Comparison of ENCODE assay signal across 24 cellular contexts in the genomic region with DNA sequence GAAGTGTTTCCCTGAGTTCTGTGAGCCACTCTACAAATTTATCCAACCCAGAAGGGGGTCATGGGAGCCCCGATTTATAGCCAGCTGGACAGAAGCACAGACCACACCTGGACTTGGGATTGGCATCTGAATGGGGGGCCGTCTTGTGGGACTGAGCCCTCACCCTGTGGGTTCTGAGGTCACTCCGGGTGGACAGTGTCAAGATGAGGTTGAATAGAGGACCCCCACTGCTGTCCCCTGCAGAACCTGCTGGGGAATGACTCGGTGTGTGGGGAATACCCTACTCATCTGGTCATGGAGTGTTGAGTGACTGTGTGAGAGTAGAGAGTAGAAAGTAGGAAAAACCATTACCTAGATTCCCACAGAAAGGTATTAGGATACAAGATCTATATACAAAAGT.
DNase-seq lines count a peak whose midpoint lies in the region; ATAC-seq and TF ChIP-seq lines count a peak whose summit lies in the region.
"Had no signal": no experiment of that assay in that cellular context is flagged by ENCODE, and none has a peak within 500 bp of the region (broad histone marks: within the 10 kb centered on the region; RNA-seq: fewer than 3 reads in every experiment).

No MANE protein-coding gene starts in this region.

- POLR2A ChIA-PET in activated CD8-positive, alpha-beta T cell treated with anti-CD3 and anti-CD28 coated beads, Interleukin-2, amount 10 ng/mL, durations not matched to agents 7 days and 5 days (lab: Charles Lee), result no interaction called here

- ATAC-seq in natural killer cell (no peak), HG03175 (IDR thresholded peaks at IDR 0.05; ENCODE audit: unreplicated experiment) (no peak), HG03457 (IDR thresholded peaks at IDR 0.05; ENCODE audit: unreplicated experiment) (no peak)
- no peak for ATAC-seq in natural killer cell treated with Interleukin-12 subunit alpha and Interleukin-12 subunit beta and Interleukin-15 and Interleukin-18, amount 100 ng/mL, for 72 hours
- ATAC-seq in central memory CD8-positive, alpha-beta T cell (replicated peaks; ENCODE audit: extremely low read depth, poor library complexity, severe bottlenecking), result no peak
- ATAC-seq in activated CD8-positive, alpha-beta T cell treated with anti-CD3 and anti-CD28 coated beads, Interleukin-2, amount 10 ng/mL, durations not matched to agents 7 days and 5 days, result no peak
- ATAC-seq: effector memory CD8-positive, alpha-beta T cell; left cardiac atrium; stimulated activated naive CD8-positive, alpha-beta T cell treated with anti-CD3 and anti-CD28 coated beads, Interleukin-15, Interleukin-2, amounts not matched to agents 100 U/mL and 50 U/mL, for 24 hours had no signal

- no peaks in the 10 kb centered on the region for H3K4me1 ChIP-seq in sigmoid colon
- H3K4me1 ChIP-seq: colonic mucosa, parathyroid adenoma had no signal

- no peak for TF ChIP-seq POLR2A in sigmoid colon (IDR thresholded peaks at IDR 0.05)

- DNase-seq in natural killer cell (peak; percentile 5), sigmoid colon (peak; percentile 30)
- DNase-seq in natural killer cell treated with Interleukin-12 subunit alpha and Interleukin-12 subunit beta and Interleukin-15 and Interleukin-18, amount 100 ng/mL, for 72 hours (ENCODE audit: low spot score), result no peak
- DNase-seq in central memory CD8-positive, alpha-beta T cell (ENCODE audit: low spot score in 2 of 2), result peak in 1 of 2 donors; percentile 2
- DNase-seq in activated CD8-positive, alpha-beta T cell treated with anti-CD3 and anti-CD28 coated beads, Interleukin-2, amount 10 ng/mL, durations not matched to agents 7 days and 5 days, result no peak
- DNase-seq: activated CD4-positive, alpha-beta T cell treated with anti-CD3 and anti-CD28 coated beads, Interleukin-2, amount 50 U/mL, for 1 hour; activated naive CD4-positive, alpha-beta T cell treated with anti-CD3 and anti-CD28 coated beads, Interleukin-2, amount 50 U/mL, for 16 hours; colonic mucosa; effector memory CD8-positive, alpha-beta T cell; EL; erythroblast; hypothalamus; left cardiac atrium; NCI-H446 treated with DMSO at 0.1 percent for 48 hours; NCI-H82; retina; small intestine had no signal

- WGBS in sigmoid colon, 2 donors, result 86 to 87% methylated on average over 4 of the region's 4 CpGs

- no peak overlapping the region for H3K4me3 Mint-ChIP-seq in natural killer cell
- H3K4me3 Mint-ChIP-seq in natural killer cell treated with Interleukin-12 subunit alpha and Interleukin-12 subunit beta and Interleukin-15 and Interleukin-18, amount 100 ng/mL, for 72 hours, result no peak overlapping the region
- H3K4me3 Mint-ChIP-seq in central memory CD8-positive, alpha-beta T cell, result no peak overlapping the region
- no peak overlapping the region for H3K4me3 Mint-ChIP-seq in activated CD8-positive, alpha-beta T cell treated with anti-CD3 and anti-CD28 coated beads, Interleukin-2, amount 10 ng/mL, durations not matched to agents 7 days and 5 days
- H3K4me3 Mint-ChIP-seq: effector memory CD8-positive, alpha-beta T cell; IgD-negative memory B cell; memory B cell had no signal

- intact Hi-C loops in natural killer cell (cut with micrococcal nuclease) (no loop called here), sigmoid colon (cut with DNase I) (no loop called here)

- H3K4me3 ChIP-seq in sigmoid colon, result no peak overlapping the region
- H3K4me3 ChIP-seq: colonic mucosa, thoracic aorta had no signal

- peaks cover 5 to 28% of the 10 kb centered on the region in 2 donors for H3K4me1 Mint-ChIP-seq in natural killer cell
- H3K4me1 Mint-ChIP-seq in natural killer cell treated with Interleukin-12 subunit alpha and Interleukin-12 subunit beta and Interleukin-15 and Interleukin-18, amount 100 ng/mL, for 72 hours (ENCODE audit: low read depth in 2 of 2), result peaks cover 8 to 13% of the 10 kb centered on the region in 2 donors
- peaks cover 18% of the 10 kb centered on the region for H3K4me1 Mint-ChIP-seq in central memory CD8-positive, alpha-beta T cell
- peaks cover 10% of the 10 kb centered on the region for H3K4me1 Mint-ChIP-seq in activated CD8-positive, alpha-beta T cell treated with anti-CD3 and anti-CD28 coated beads, Interleukin-2, amount 10 ng/mL, durations not matched to agents 7 days and 5 days (ENCODE audit: low read depth)

- H3K27ac Mint-ChIP-seq in natural killer cell, result no peak overlapping the region
- H3K27ac Mint-ChIP-seq in natural killer cell treated with Interleukin-12 subunit alpha and Interleukin-12 subunit beta and Interleukin-15 and Interleukin-18, amount 100 ng/mL, for 72 hours, result no peak overlapping the region
- peak overlapping the region; percentile 58 for H3K27ac Mint-ChIP-seq in central memory CD8-positive, alpha-beta T cell (ENCODE audit: low read depth)
- no peak overlapping the region for H3K27ac Mint-ChIP-seq in activated CD8-positive, alpha-beta T cell treated with anti-CD3 and anti-CD28 coated beads, Interleukin-2, amount 10 ng/mL, durations not matched to agents 7 days and 5 days
- H3K27ac Mint-ChIP-seq: memory B cell had no signal

- no peaks in the 10 kb centered on the region for H3K36me3 ChIP-seq in sigmoid colon
- H3K36me3 ChIP-seq: colonic mucosa, thoracic aorta had no signal

- no peak overlapping the region for H3K27ac ChIP-seq in sigmoid colon
- H3K27ac ChIP-seq: colonic mucosa, parathyroid adenoma, thoracic aorta had no signal

- TF ChIP-seq CTCF in natural killer cell (IDR thresholded peaks at IDR 0.05) (no peak), sigmoid colon (IDR thresholded peaks at IDR 0.05) (no peak)

- TF ChIP-seq EP300 in sigmoid colon (IDR thresholded peaks at IDR 0.05), result no peak

- H3K9me3 ChIP-seq in sigmoid colon, result no peaks in the 10 kb centered on the region
- H3K9me3 ChIP-seq: colonic mucosa, thoracic aorta had no signal

- H3K9me3 Mint-ChIP-seq in natural killer cell, result peaks cover 0 to 3% of the 10 kb centered on the region in 2 donors
- H3K9me3 Mint-ChIP-seq in natural killer cell treated with Interleukin-12 subunit alpha and Interleukin-12 subunit beta and Interleukin-15 and Interleukin-18, amount 100 ng/mL, for 72 hours, result no peaks in the 10 kb centered on the region
- no peaks in the 10 kb centered on the region for H3K9me3 Mint-ChIP-seq in central memory CD8-positive, alpha-beta T cell
- H3K9me3 Mint-ChIP-seq in activated CD8-positive, alpha-beta T cell treated with anti-CD3 and anti-CD28 coated beads, Interleukin-2, amount 10 ng/mL, durations not matched to agents 7 days and 5 days (ENCODE audit: insufficient read depth), result peaks cover 12% of the 10 kb centered on the region
- H3K9me3 Mint-ChIP-seq: effector memory CD8-positive, alpha-beta T cell had no signal

- CTCF ChIA-PET in activated CD8-positive, alpha-beta T cell treated with anti-CD3 and anti-CD28 coated beads, Interleukin-2, amount 10 ng/mL, durations not matched to agents 7 days and 5 days (lab: Charles Lee), result interaction anchor here (1.6 kb wide), 1 partner anchor 131 kb away, joined by 6 read pairs; no protein-coding TSS in a partner anchor

- H3K27me3 ChIP-seq in sigmoid colon, result no peaks in the 10 kb centered on the region
- H3K27me3 ChIP-seq: colonic mucosa had no signal

- no peaks in the 10 kb centered on the region for H3K36me3 Mint-ChIP-seq in natural killer cell
- H3K36me3 Mint-ChIP-seq in natural killer cell treated with Interleukin-12 subunit alpha and Interleukin-12 subunit beta and Interleukin-15 and Interleukin-18, amount 100 ng/mL, for 72 hours, result no peaks in the 10 kb centered on the region
- peaks cover 3% of the 10 kb centered on the region for H3K36me3 Mint-ChIP-seq in central memory CD8-positive, alpha-beta T cell (ENCODE audit: insufficient read depth)
- H3K36me3 Mint-ChIP-seq in activated CD8-positive, alpha-beta T cell treated with anti-CD3 and anti-CD28 coated beads, Interleukin-2, amount 10 ng/mL, durations not matched to agents 7 days and 5 days (ENCODE audit: low read depth), result no peaks in the 10 kb centered on the region
- H3K36me3 Mint-ChIP-seq: IgD-negative memory B cell had no signal

- H3K27me3 Mint-ChIP-seq in natural killer cell (ENCODE audit: low read depth in 2 of 2), result no peaks in the 10 kb centered on the region
- H3K27me3 Mint-ChIP-seq in natural killer cell treated with Interleukin-12 subunit alpha and Interleukin-12 subunit beta and Interleukin-15 and Interleukin-18, amount 100 ng/mL, for 72 hours, result no peaks in the 10 kb centered on the region
- H3K27me3 Mint-ChIP-seq in central memory CD8-positive, alpha-beta T cell, result no peaks in the 10 kb centered on the region
- H3K27me3 Mint-ChIP-seq in activated CD8-positive, alpha-beta T cell treated with anti-CD3 and anti-CD28 coated beads, Interleukin-2, amount 10 ng/mL, durations not matched to agents 7 days and 5 days (ENCODE audit: low read depth), result no peaks in the 10 kb centered on the region
- H3K27me3 Mint-ChIP-seq: effector memory CD8-positive, alpha-beta T cell; IgD-negative memory B cell had no signal

Comparison
In these comparisons a context has a peak if more than half of its experiments do, and no peak if none do; other contexts are left out.
1. DNase-seq: peak in natural killer cell (single experiment) and sigmoid colon (single experiment); none in natural killer cell treated with Interleukin-12 subunit alpha and Interleukin-12 subunit beta and Interleukin-15 and Interleukin-18, amount 100 ng/mL, for 72 hours (single experiment) and activated CD8-positive, alpha-beta T cell treated with anti-CD3 and anti-CD28 coated beads, Interleukin-2, amount 10 ng/mL, durations not matched to agents 7 days and 5 days (single experiment).